21 cellular contexts compared by ENCODE assay signal in genomic region chr9:69255591-69255990, GRCh38.
A peak's percentile ranks its signal among the peaks of the same experiment; 100 is the strongest.
DNase-seq lines count a peak whose midpoint lies in the region; ATAC-seq, FAIRE-seq and TF ChIP-seq lines count a peak whose summit lies in the region.
"Had no signal": no experiment of that assay in that cellular context is flagged by ENCODE, and none has a peak within 500 bp of the region (broad histone marks: within the 10 kb centered on the region; RNA-seq: fewer than 3 reads in every experiment).

No MANE protein-coding gene starts in this region.

- no peak overlapping the region for H3K4me3 Mint-ChIP-seq in MCF 10A (ENCODE audit: unreplicated experiment)
- H3K4me3 Mint-ChIP-seq: B cell; CD4-positive, alpha-beta T cell; CD8-positive, alpha-beta T cell had no signal

- no peak for TF ChIP-seq RAD21 in HepG2 (CRISPR knock-in tag; IDR thresholded peaks at IDR 0.05)

- TF ChIP-seq EP300 in HepG2 (IDR thresholded peaks at IDR 0.05; ENCODE audit: low read depth in 2 of 2, low read length in 2 of 2) (no peak), HepG2 (CRISPR knock-in tag; IDR thresholded peaks at IDR 0.05; ENCODE audit: borderline replicate concordance) (no peak)

- H3K9me3 ChIP-seq in breast epithelium (no peaks in the 10 kb centered on the region), HepG2 (ENCODE audit: low read length) (no peaks in the 10 kb centered on the region), right lobe of liver (no peaks in the 10 kb centered on the region)
- H3K9me3 ChIP-seq: A549; BLaER1 treated with 17β-estradiol and CSF1 and Interleukin-3, amounts not matched to agents 10 nM and 100 nM; Caco-2 had no signal

- H3K27me3 Mint-ChIP-seq in MCF 10A (ENCODE audit: insufficient read depth, unreplicated experiment): no peaks in the 10 kb centered on the region
- H3K27me3 Mint-ChIP-seq: B cell; CD4-positive, alpha-beta T cell had no signal

- BruUV-seq in MCF 10A (replicated peaks; lab: Mats Ljungman, UMichigan) (no TSS peak), HepG2 (replicated peaks; lab: Mats Ljungman, UMichigan) (no TSS peak)

- H3K9me3 Mint-ChIP-seq in MCF 10A (ENCODE audit: unreplicated experiment): no peaks in the 10 kb centered on the region
- H3K9me3 Mint-ChIP-seq: CD4-positive, alpha-beta T cell; CD8-positive, alpha-beta T cell had no signal

- DNase-seq in MCF 10A (ENCODE audit: unreplicated experiment) (no peak), breast epithelium (ENCODE audit: low spot score in 2 of 2) (no peak), HepG2 (ENCODE audit: low spot score) (no peak), right lobe of liver (no peak)
- DNase-seq: AML-193; Caco-2; Calu3; CD4-positive, alpha-beta T cell; CD8-positive, alpha-beta T cell; DMS79 treated with DMSO at 0.1 percent for 48 hours; GF-D8 had no signal

- H3K36me3 ChIP-seq in breast epithelium (no peaks in the 10 kb centered on the region), HepG2 (replicated peaks in 1 of 2; ENCODE audit: control insufficient read depth in 1 of 2, insufficient read depth in 2 of 2, low read length in 2 of 2) (peaks cover 25 to 50% of the 10 kb centered on the region in 2 experiments), right lobe of liver (peaks cover 8 to 53% (median 30%) of the 10 kb centered on the region in 4 donors)

- no peak overlapping the region for H3K4me3 ChIP-seq in breast epithelium
- no peak overlapping the region for H3K4me3 ChIP-seq in HepG2 (replicated peaks in 1 of 3; ENCODE audit: insufficient read depth in 1 of 3, low read depth in 2 of 3, low read length in 3 of 3)
- H3K4me3 ChIP-seq in right lobe of liver: no peak overlapping the region
- H3K4me3 ChIP-seq: A549; BLaER1 treated with 17β-estradiol and CSF1 and Interleukin-3, amounts not matched to agents 10 nM and 100 nM had no signal

- ATAC-seq in HepG2 (no peak), right lobe of liver (no peak), HG03097 (IDR thresholded peaks at IDR 0.05; ENCODE audit: low FRiP score, unreplicated experiment) (no peak)
- ATAC-seq: A549; CD8-positive, alpha-beta T cell had no signal

- TF ChIP-seq CTCF in MCF 10A (IDR thresholded peaks at IDR 0.05; ENCODE audit: unreplicated experiment) (no peak), breast epithelium (IDR thresholded peaks at IDR 0.05) (no peak), HepG2 (CRISPR knock-in tag; IDR thresholded peaks at IDR 0.05) (no peak), right lobe of liver (IDR thresholded peaks at IDR 0.05) (no peak)

- H3K4me1 Mint-ChIP-seq in MCF 10A (ENCODE audit: insufficient read depth, unreplicated experiment): peaks cover 12% of the 10 kb centered on the region
- H3K4me1 Mint-ChIP-seq: B cell had no signal

- POLR2A ChIA-PET in MCF 10A (lab: Yijun Ruan, JAX): no interaction called here
- POLR2A ChIA-PET in HepG2 (lab: Yijun Ruan, JAX): no interaction called here

- H3K9ac ChIP-seq in HepG2 (ENCODE audit: insufficient read depth, low read depth, low read length): no peak overlapping the region
- H3K9ac ChIP-seq: BLaER1 treated with 17β-estradiol and CSF1 and Interleukin-3, amounts not matched to agents 10 nM and 100 nM had no signal

- H3K27me3 ChIP-seq in breast epithelium (no peaks in the 10 kb centered on the region), HepG2 (ENCODE audit: control insufficient read depth in 1 of 2, insufficient read depth in 2 of 2, low read length in 2 of 2) (no peaks in the 10 kb centered on the region), right lobe of liver (no peaks in the 10 kb centered on the region)
- H3K27me3 ChIP-seq: BLaER1 treated with 17β-estradiol and CSF1 and Interleukin-3, amounts not matched to agents 10 nM and 100 nM had no signal

- H2AFZ ChIP-seq in HepG2 (ENCODE audit: low read length): no peak overlapping the region

- WGBS in HepG2 (ENCODE audit: low lambda C conversion rate): 92% methylated on average over 1 of the region's 1 CpG
- WGBS in right lobe of liver (ENCODE audit: insufficient coverage, low coverage, low lambda C conversion rate, missing lambda C conversion rate): 93% methylated on average over 1 of the region's 1 CpG

- CTCF ChIA-PET in MCF 10A (lab: Yijun Ruan, JAX) (no interaction called here), HepG2 (lab: Yijun Ruan, JAX; ENCODE audit: low intra/inter-chr PET ratio, low total read pairs) (no interaction called here)

- FAIRE-seq in HepG2 (lab: Jason Lieb, UNC): no peak
- FAIRE-seq: A549, D721Med, G401.6, GM12891, GM19239 had no signal

- TF ChIP-seq POLR2A in breast epithelium (IDR thresholded peaks at IDR 0.05) (no peak), HepG2 (IDR thresholded peaks at IDR 0.05; ENCODE audit: insufficient read depth in 1 of 2, low read depth in 2 of 2, low read length in 2 of 2) (no peak), right lobe of liver (IDR thresholded peaks at IDR 0.05) (no peak)

- H3K27ac ChIP-seq in breast epithelium (no peak overlapping the region), HepG2 (ENCODE audit: extremely low read length, insufficient read depth, low read length) (no peak overlapping the region), right lobe of liver (no peak overlapping the region)
- H3K27ac ChIP-seq: 22Rv1; A549; BLaER1 treated with 17β-estradiol and CSF1 and Interleukin-3, amounts not matched to agents 10 nM and 100 nM; C4-2B had no signal

- peak overlapping the region; percentile 31 for H3K27ac Mint-ChIP-seq in MCF 10A (ENCODE audit: low read depth, unreplicated experiment)
- H3K27ac Mint-ChIP-seq: B cell; CD4-positive, alpha-beta T cell; CD8-positive, alpha-beta T cell had no signal

- H3K36me3 Mint-ChIP-seq in MCF 10A (ENCODE audit: insufficient read depth, unreplicated experiment): peaks cover 73% of the 10 kb centered on the region

- peaks cover 9% of the 10 kb centered on the region; the same call in 1 of the 2 replicates for H4K20me1 ChIP-seq in HepG2 (ENCODE audit: insufficient read depth, low read length)
- H4K20me1 ChIP-seq: BLaER1 treated with 17β-estradiol and CSF1 and Interleukin-3, amounts not matched to agents 10 nM and 100 nM had no signal

- in situ Hi-C loops in HepG2 (cut with HindIII; ENCODE audit: extremely low pct_ligation_motif_present, low pct_unique_long_range_greater_than_20kb): no loop called here

- intact Hi-C loops in MCF 10A (cut with micrococcal nuclease) (no loop called here), breast epithelium (cut with DNase I; ENCODE audit: low total_unique reads) (no loop called here), HepG2 (cut with micrococcal nuclease; ENCODE audit: unreplicated experiment) (no loop called here), right lobe of liver (cut with DNase I) (no loop called here)

- no peak overlapping the region for H3K4me2 ChIP-seq in HepG2 (ENCODE audit: low read depth, low read length)
- H3K4me2 ChIP-seq: A549; BLaER1 treated with 17β-estradiol and CSF1 and Interleukin-3, amounts not matched to agents 10 nM and 100 nM had no signal

- no peaks in the 10 kb centered on the region for H3K79me2 ChIP-seq in HepG2 (ENCODE audit: insufficient read depth, low read length)

- H3K4me1 ChIP-seq in breast epithelium (no peaks in the 10 kb centered on the region), HepG2 (ENCODE audit: insufficient read depth, low read length) (no peaks in the 10 kb centered on the region), right lobe of liver (no peaks in the 10 kb centered on the region)
- H3K4me1 ChIP-seq: A549; BLaER1 treated with 17β-estradiol and CSF1 and Interleukin-3, amounts not matched to agents 10 nM and 100 nM; Caco-2 had no signal

TF ChIP-seq in HepG2, 621 proteins besides CTCF, POLR2A, EP300 and RAD21:
- TF ChIP-seq HNRNPK (IDR thresholded peaks at IDR 0.05; ENCODE audit: low read depth, low read length, poor library complexity, severe bottlenecking): peak; percentile 90
- TF ChIP-seq FOXO1 (CRISPR knock-in tag; IDR thresholded peaks at IDR 0.05): no peak
